Comparison of ENCODE assay signal across 7 cellular contexts in the genomic region with DNA sequence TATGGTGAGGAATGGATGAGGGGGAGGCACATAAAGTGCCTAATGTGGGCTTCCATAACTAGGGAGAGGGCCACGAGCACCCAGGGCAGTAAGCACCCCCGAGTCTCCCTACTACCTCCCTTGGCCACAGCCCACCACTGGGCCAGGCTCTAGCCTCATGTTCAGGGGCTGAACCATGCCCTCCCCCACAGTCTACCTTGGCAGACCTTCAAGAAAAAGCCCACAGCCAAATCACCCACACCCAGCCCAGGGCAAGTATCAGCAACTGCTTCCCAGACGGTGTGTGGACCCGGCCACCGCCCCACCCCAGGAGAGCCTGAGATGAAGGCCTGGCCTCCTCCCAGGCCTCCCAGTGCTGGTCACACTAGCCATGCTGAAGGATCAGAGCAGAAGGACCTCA.
"Had no signal": no experiment of that assay in that cellular context is flagged by ENCODE, and none has a peak within 500 bp of the region (broad histone marks: within the 10 kb centered on the region; RNA-seq: fewer than 3 reads in every experiment).

No MANE protein-coding gene starts in this region.

- H2AFZ ChIP-seq: GM23338 had no signal

- H3K9ac ChIP-seq: KMS-11 had no signal

- H3K27ac ChIP-seq: HL-60, KMS-11 had no signal

- DNase-seq: H9, HCEC 1CT, HFFc6, KBM-7 had no signal

- H3K4me2 ChIP-seq: GM23338, KMS-11 had no signal

- H3K4me3 ChIP-seq: GM23338 had no signal
